Comparison of ENCODE assay signal across 1 cellular context in the genomic region with DNA sequence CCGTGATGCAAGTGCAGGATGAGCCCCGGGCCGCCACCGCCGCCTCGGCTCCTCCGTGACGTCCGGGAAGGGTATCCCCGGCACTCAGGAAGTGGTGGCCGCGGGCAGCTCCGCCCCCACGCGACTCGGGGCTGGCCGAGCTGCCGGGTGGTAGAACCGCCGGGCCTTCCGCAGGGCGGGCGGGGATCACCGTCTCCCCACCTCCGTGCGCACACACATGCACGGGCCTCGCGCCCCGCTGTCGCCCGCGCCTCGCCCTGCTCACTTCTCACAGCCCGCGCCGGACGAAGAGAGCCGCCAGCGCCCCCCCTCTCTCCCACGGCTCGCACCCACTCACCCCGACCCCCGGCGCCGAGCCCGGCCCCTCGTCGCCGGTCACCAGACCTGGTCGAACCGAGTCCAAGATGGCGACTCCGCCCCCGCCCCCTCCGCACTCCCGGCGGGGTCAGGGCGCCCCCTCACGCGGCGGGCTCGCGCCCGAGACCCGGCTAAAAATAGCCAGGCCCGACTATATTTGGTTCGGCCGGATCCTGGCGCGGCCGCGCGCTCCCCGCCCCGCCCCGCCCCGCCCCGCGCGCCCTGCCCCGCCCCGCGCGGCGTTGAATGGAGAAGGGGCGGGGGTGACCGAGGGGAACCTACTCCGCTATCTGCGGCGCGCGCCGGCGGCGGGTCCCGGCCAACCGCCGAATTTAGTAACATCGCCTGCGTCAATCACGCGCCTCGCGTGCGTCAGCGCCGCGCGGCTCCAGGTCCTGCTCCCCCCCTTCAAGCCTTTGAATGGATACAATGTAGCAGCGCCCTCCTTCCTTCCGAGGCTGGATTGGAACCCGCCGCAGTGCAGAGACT.
TF ChIP-seq lines count a peak whose summit lies in the region.

No MANE protein-coding gene starts in this region.

TF ChIP-seq in GM12878, 131 proteins besides CTCF, POLR2A, EP300 and RAD21 (continued from another document):
- TF ChIP-seq, protein P1, sequence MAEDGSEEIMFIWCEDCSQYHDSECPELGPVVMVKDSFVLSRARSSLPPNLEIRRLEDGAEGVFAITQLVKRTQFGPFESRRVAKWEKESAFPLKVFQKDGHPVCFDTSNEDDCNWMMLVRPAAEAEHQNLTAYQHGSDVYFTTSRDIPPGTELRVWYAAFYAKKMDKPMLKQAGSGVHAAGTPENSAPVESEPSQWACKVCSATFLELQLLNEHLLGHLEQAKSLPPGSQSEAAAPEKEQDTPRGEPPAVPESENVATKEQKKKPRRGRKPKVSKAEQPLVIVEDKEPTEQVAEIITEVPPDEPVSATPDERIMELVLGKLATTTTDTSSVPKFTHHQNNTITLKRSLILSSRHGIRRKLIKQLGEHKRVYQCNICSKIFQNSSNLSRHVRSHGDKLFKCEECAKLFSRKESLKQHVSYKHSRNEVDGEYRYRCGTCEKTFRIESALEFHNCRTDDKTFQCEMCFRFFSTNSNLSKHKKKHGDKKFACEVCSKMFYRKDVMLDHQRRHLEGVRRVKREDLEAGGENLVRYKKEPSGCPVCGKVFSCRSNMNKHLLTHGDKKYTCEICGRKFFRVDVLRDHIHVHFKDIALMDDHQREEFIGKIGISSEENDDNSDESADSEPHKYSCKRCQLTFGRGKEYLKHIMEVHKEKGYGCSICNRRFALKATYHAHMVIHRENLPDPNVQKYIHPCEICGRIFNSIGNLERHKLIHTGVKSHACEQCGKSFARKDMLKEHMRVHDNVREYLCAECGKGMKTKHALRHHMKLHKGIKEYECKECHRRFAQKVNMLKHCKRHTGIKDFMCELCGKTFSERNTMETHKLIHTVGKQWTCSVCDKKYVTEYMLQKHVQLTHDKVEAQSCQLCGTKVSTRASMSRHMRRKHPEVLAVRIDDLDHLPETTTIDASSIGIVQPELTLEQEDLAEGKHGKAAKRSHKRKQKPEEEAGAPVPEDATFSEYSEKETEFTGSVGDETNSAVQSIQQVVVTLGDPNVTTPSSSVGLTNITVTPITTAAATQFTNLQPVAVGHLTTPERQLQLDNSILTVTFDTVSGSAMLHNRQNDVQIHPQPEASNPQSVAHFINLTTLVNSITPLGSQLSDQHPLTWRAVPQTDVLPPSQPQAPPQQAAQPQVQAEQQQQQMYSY (CRISPR knock-in tag; IDR thresholded peaks at IDR 0.05) = no peak
- TF ChIP-seq, protein P2, sequence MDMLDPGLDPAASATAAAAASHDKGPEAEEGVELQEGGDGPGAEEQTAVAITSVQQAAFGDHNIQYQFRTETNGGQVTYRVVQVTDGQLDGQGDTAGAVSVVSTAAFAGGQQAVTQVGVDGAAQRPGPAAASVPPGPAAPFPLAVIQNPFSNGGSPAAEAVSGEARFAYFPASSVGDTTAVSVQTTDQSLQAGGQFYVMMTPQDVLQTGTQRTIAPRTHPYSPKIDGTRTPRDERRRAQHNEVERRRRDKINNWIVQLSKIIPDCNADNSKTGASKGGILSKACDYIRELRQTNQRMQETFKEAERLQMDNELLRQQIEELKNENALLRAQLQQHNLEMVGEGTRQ (IDR thresholded peaks at IDR 0.05; ENCODE audit: borderline replicate concordance, low read depth, low read length) = no peak; the same call in 1 of the 2 replicates
- TF ChIP-seq RFX5 (IDR thresholded peaks at IDR 0.05; ENCODE audit: low read depth, low read length) (no peak), RELA (IDR thresholded peaks at IDR 0.05; ENCODE audit: borderline replicate concordance, partially characterized antibody) (peak; percentile 87), BRCA1 (IDR thresholded peaks at IDR 0.05; ENCODE audit: low read depth, low read length) (no peak), NBN (IDR thresholded peaks at IDR 0.05) (no peak; the same call in 1 of the 2 replicates), ASH2L (IDR thresholded peaks at IDR 0.05; ENCODE audit: borderline replicate concordance, low read depth) (0 out of 2 replicates have a peak, but pooled peaks have one; percentile 60), KLF5 (IDR thresholded peaks at IDR 0.05; ENCODE audit: partially characterized antibody) (peak; percentile 83), TCF7 (IDR thresholded peaks at IDR 0.05; ENCODE audit: borderline replicate concordance) (no peak), ZBTB40 (IDR thresholded peaks at IDR 0.05; ENCODE audit: borderline replicate concordance) (0 out of 2 replicates have a peak, but pooled peaks have one; percentile 12), WRNIP1 (IDR thresholded peaks at IDR 0.05; ENCODE audit: borderline replicate concordance, low read depth, low read length) (no peak), ZZZ3 (IDR thresholded peaks at IDR 0.05; ENCODE audit: control insufficient read depth, insufficient read length, low read depth) (no peak), YBX1 (IDR thresholded peaks at IDR 0.05) (no peak), DPF2 (IDR thresholded peaks at IDR 0.05) (peak; percentile 94), MYC (IDR thresholded peaks at IDR 0.05; ENCODE audit: insufficient read depth, insufficient read length, insufficient replicate concordance, low read length, severe bottlenecking) (peak; percentile 71), SKIL (IDR thresholded peaks at IDR 0.05; ENCODE audit: low read depth, poor library complexity, severe bottlenecking) (no peak), STAT1 (conservative IDR thresholded peaks at IDR 0.05) (peak; percentile 82; the same call in 1 of the 2 replicates), NR2C2 (IDR thresholded peaks at IDR 0.05; ENCODE audit: borderline replicate concordance, control insufficient read depth, insufficient read length, low read depth) (no peak)
- TF ChIP-seq, protein P3, sequence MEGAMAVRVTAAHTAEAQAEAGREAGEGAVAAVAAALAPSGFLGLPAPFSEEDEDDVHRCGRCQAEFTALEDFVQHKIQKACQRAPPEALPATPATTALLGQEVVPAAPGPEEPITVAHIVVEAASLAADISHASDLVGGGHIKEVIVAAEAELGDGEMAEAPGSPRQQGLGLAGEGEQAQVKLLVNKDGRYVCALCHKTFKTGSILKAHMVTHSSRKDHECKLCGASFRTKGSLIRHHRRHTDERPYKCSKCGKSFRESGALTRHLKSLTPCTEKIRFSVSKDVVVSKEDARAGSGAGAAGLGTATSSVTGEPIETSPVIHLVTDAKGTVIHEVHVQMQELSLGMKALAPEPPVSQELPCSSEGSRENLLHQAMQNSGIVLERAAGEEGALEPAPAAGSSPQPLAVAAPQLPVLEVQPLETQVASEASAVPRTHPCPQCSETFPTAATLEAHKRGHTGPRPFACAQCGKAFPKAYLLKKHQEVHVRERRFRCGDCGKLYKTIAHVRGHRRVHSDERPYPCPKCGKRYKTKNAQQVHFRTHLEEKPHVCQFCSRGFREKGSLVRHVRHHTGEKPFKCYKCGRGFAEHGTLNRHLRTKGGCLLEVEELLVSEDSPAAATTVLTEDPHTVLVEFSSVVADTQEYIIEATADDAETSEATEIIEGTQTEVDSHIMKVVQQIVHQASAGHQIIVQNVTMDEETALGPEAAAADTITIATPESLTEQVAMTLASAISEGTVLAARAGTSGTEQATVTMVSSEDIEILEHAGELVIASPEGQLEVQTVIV (IDR thresholded peaks at IDR 0.05; ENCODE audit: borderline replicate concordance, partially characterized antibody) = no peak
- TF ChIP-seq, protein P4, sequence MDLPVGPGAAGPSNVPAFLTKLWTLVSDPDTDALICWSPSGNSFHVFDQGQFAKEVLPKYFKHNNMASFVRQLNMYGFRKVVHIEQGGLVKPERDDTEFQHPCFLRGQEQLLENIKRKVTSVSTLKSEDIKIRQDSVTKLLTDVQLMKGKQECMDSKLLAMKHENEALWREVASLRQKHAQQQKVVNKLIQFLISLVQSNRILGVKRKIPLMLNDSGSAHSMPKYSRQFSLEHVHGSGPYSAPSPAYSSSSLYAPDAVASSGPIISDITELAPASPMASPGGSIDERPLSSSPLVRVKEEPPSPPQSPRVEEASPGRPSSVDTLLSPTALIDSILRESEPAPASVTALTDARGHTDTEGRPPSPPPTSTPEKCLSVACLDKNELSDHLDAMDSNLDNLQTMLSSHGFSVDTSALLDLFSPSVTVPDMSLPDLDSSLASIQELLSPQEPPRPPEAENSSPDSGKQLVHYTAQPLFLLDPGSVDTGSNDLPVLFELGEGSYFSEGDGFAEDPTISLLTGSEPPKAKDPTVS (IDR thresholded peaks at IDR 0.05; ENCODE audit: low read depth, low read length) = no peak
TF ChIP-seq in GM12878: peak in this region for 57.
